Comparison of ENCODE assay signal across 1 cellular context in the genomic region with DNA sequence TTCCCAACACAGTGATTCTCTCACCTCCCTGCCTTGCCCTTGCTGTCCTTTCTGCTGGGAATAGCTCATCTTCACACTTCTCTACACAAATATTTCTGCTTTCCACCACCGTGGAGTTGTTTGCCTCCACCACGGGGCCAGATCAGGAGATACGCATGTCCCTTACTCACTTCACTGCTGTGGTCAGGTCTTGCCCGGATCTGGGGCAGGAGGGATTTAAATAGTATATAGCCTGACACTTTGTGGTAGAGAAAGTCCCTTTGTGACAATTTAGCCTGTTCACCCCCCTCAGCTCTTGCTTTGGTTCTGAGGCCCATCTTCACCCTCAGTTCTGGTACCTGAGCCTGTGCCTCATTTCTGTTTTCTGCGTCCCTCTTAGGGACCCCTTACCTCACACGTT.
TF ChIP-seq lines count a peak whose summit lies in the region.

No MANE protein-coding gene starts in this region.

TF ChIP-seq in K562, 482 proteins besides CTCF, POLR2A, EP300 and RAD21 (continued from another document):
- TF ChIP-seq, protein P1, sequence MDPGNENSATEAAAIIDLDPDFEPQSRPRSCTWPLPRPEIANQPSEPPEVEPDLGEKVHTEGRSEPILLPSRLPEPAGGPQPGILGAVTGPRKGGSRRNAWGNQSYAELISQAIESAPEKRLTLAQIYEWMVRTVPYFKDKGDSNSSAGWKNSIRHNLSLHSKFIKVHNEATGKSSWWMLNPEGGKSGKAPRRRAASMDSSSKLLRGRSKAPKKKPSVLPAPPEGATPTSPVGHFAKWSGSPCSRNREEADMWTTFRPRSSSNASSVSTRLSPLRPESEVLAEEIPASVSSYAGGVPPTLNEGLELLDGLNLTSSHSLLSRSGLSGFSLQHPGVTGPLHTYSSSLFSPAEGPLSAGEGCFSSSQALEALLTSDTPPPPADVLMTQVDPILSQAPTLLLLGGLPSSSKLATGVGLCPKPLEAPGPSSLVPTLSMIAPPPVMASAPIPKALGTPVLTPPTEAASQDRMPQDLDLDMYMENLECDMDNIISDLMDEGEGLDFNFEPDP (CRISPR knock-in tag; IDR thresholded peaks at IDR 0.05): no peak
- TF ChIP-seq ZNF121 (CRISPR knock-in tag; conservative IDR thresholded peaks at IDR 0.05) (no peak), RBFOX2 (IDR thresholded peaks at IDR 0.05; ENCODE audit: low read depth, low read length) (no peak), FOSL1 (tag; conservative IDR thresholded peaks at IDR 0.05) (no peak)
